Comparison of ENCODE assay signal across 1 cellular context in the genomic region with DNA sequence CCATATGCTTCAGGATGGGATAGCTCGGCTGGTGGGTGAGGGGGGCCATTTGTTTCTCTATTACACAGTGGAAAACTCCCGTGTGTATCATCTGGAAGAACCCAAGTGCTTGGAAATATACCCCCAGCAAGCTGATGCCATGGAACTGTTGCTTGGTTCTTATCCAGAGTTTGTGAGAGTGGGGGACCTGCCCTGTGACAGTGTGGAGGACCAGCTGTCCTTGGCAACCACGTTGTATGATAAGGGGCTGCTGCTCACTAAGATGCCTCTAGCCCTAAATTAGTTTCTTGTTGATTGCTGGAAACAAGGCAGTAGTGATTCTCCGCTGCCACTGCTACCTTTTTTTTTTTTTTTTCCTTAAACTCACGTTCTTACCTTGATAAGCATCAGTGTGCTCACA.
TF ChIP-seq lines count a peak whose summit lies in the region.

No MANE protein-coding gene starts in this region.

TF ChIP-seq in HepG2, 621 proteins besides CTCF, POLR2A, EP300 and RAD21:
- TF ChIP-seq ZBTB38 (CRISPR knock-in tag; IDR thresholded peaks at IDR 0.05) (no peak), ZC3H13 (CRISPR knock-in tag; IDR thresholded peaks at IDR 0.05) (0 out of 2 replicates have a peak, but pooled peaks have one; percentile 7), DMTF1 (CRISPR knock-in tag; IDR thresholded peaks at IDR 0.05) (no peak)
TF ChIP-seq in HepG2: peak in this region for 1.
